8 cellular contexts compared by ENCODE assay signal in genomic region chr21:39348040-39348354, GRCh38. TPM values are rescaled to one million over a fixed set of nuclear protein-coding genes. Genes with fewer than 3 reads are reported as not detected.
DNase-seq lines count a peak whose midpoint lies in the region; ATAC-seq, FAIRE-seq and TF ChIP-seq lines count a peak whose summit lies in the region.

No MANE protein-coding gene starts in this region.

- peak overlapping the region; percentile 36 for H3K27ac Mint-ChIP-seq in Calu3 (ENCODE audit: unreplicated experiment)

- no peak for TF ChIP-seq EP300 in upper lobe of left lung (IDR thresholded peaks at IDR 0.05)

- peak overlapping the region; percentile 80 to 86 for H3K9ac ChIP-seq in liver (ENCODE audit: low read depth in 1 of 2, low read length in 2 of 2)

- TF ChIP-seq CTCF in Calu3 (IDR thresholded peaks at IDR 0.05; ENCODE audit: unreplicated experiment): no peak
- TF ChIP-seq CTCF in liver (IDR thresholded peaks at IDR 0.05; ENCODE audit: low read depth, low read length, missing input control): no peak
- TF ChIP-seq CTCF in upper lobe of left lung (IDR thresholded peaks at IDR 0.05): no peak
- no peak for TF ChIP-seq CTCF in D721Med (IDR thresholded peaks at IDR 0.05; ENCODE audit: insufficient read depth, missing control alignments)

- no TSS peak for BruUV-seq in Calu3 (replicated peaks; lab: Mats Ljungman, UMichigan)

- peaks cover 34% of the 10 kb centered on the region for H3K4me1 Mint-ChIP-seq in Calu3 (ENCODE audit: low read depth, unreplicated experiment)

- no peaks in the 10 kb centered on the region for H3K9me3 Mint-ChIP-seq in Calu3 (ENCODE audit: low read depth, unreplicated experiment)

- H3K4me3 ChIP-seq in liver (ENCODE audit: low read depth in 1 of 3, low read length in 3 of 3): peak overlapping the region; percentile 81 to 96 (median 93)
- peak overlapping the region; percentile 35 to 90 (median 84) for H3K4me3 ChIP-seq in upper lobe of left lung

- H3K27me3 ChIP-seq in liver (ENCODE audit: control insufficient read depth in 4 of 4, insufficient read depth in 4 of 4, low read length in 3 of 4): no peaks in the 10 kb centered on the region
- H3K27me3 ChIP-seq in upper lobe of left lung: no peaks in the 10 kb centered on the region

- H3K27ac ChIP-seq in angular gyrus (ENCODE audit: low read depth, low read length) (peak overlapping the region; percentile 44), liver (ENCODE audit: low read depth in 1 of 2, low read length in 2 of 2) (peak overlapping the region; percentile 84 to 91), upper lobe of left lung (peak overlapping the region; percentile 86 to 99 (median 94))

- FAIRE-seq in D721Med (lab: Jason Lieb, UNC): no peak

- TF ChIP-seq RAD21 in liver (IDR thresholded peaks at IDR 0.05): no peak

- H3K4me1 ChIP-seq in liver (ENCODE audit: control insufficient read depth in 4 of 4, insufficient read depth in 4 of 4, low read length in 3 of 4) (peaks cover 5 to 28% (median 9%) of the 10 kb centered on the region in 4 donors), upper lobe of left lung (peaks cover 18 to 30% (median 26%) of the 10 kb centered on the region in 4 donors)

- H3K36me3 ChIP-seq in liver (ENCODE audit: control insufficient read depth in 4 of 4, insufficient read depth in 3 of 4, low read depth in 1 of 4, low read length in 3 of 4) (peaks cover 5 to 13% (median 10%) of the 10 kb centered on the region in 4 donors), upper lobe of left lung (peaks cover 0 to 25% (median 7%) of the 10 kb centered on the region in 4 donors)

- ATAC-seq in HG03139 (IDR thresholded peaks at IDR 0.05; ENCODE audit: unreplicated experiment) (peak; percentile 9), upper lobe of left lung (ENCODE audit: low FRiP score in 2 of 2) (no peak), GM19351 (IDR thresholded peaks at IDR 0.05; ENCODE audit: unreplicated experiment) (no peak)

- H3K27me3 Mint-ChIP-seq in Calu3 (ENCODE audit: unreplicated experiment): no peaks in the 10 kb centered on the region

- intact Hi-C loops in Calu3 (cut with micrococcal nuclease; ENCODE audit: unreplicated experiment): loop anchor here (5.0 kb wide), 1 partner anchor 36 kb away; the partner anchor contains the start of gene BRWD1

- H3K36me3 Mint-ChIP-seq in Calu3 (ENCODE audit: insufficient read depth, unreplicated experiment): peaks cover 61% of the 10 kb centered on the region

- TF ChIP-seq POLR2A in upper lobe of left lung (IDR thresholded peaks at IDR 0.05): no peak

- H3K9me3 ChIP-seq in liver (ENCODE audit: control insufficient read depth in 4 of 4, low read length in 3 of 4): no peaks in the 10 kb centered on the region
- no peaks in the 10 kb centered on the region for H3K9me3 ChIP-seq in upper lobe of left lung

- WGBS in liver: 2% methylated on average over 11 of the region's 11 CpGs
- WGBS in upper lobe of left lung, 2 donors: 0 to 1% methylated on average over 11 of the region's 11 CpGs

- DNase-seq in Calu3: peak; percentile 3
- no peak for DNase-seq in upper lobe of left lung
- DNase-seq in D721Med (ENCODE audit: insufficient read length, low spot score): no peak
- no peak for DNase-seq in GM03348 (ENCODE audit: low spot score)

- CTCF ChIA-PET in Calu3 (lab: Charles Lee): interaction anchor here (1.0 to 1.5 kb wide), 2 partner anchors 35 to 40 kb away, joined by 3 to 11 read pairs; no protein-coding TSS in a partner anchor

- H3K4me3 Mint-ChIP-seq in Calu3 (ENCODE audit: low read depth, unreplicated experiment): peak overlapping the region; percentile 72

TF ChIP-seq in liver, 16 proteins besides CTCF, POLR2A, EP300 and RAD21:
- TF ChIP-seq FOXA1 (IDR thresholded peaks at IDR 0.05) (no peak), YY1 (IDR thresholded peaks at IDR 0.05) (peak; percentile 76)

RNA-seq across cellular contexts. Expression of gene HMGN1, which starts 0.9 kb away (rescaled TPM):
- total RNA-seq in Calu3 (2022) (244 and 262 TPM in 2 replicates), liver (10 to 100 TPM; 34.6 to 92.3 TPM), upper lobe of left lung (100 to 1,000 TPM in 3 of 6 donors, 10 to 100 TPM in 3; 80.7 to 164 (median 115) TPM)
- polyA plus RNA-seq in liver: 10 to 100 TPM; 41.2 to 68.8 TPM

RNA-seq across cellular contexts. Expression of gene BRWD1, which starts 34.6 kb away (rescaled TPM):
- total RNA-seq in Calu3 (2022): 27.6 and 28.8 TPM in 2 replicates
- 10 to 100 TPM; 25.9 to 56.6 TPM for total RNA-seq in liver
- polyA plus RNA-seq in liver: 10 to 100 TPM in 1 of 2 donors, 1 to 10 TPM in 1; 5.2 to 15.9 TPM
- total RNA-seq in upper lobe of left lung: 100 to 1,000 TPM in 1 of 6 donors, 10 to 100 TPM in 5; 23.4 to 144 (median 42.0) TPM
